In genomic region chr13:43990829-43991228, GRCh38 we compare ENCODE assay signal across 33 cellular contexts.
"Had no signal": no experiment of that assay in that cellular context is flagged by ENCODE, and none has a peak within 500 bp of the region (broad histone marks: within the 10 kb centered on the region; RNA-seq: fewer than 3 reads in every experiment).

No MANE protein-coding gene starts in this region.

- H3K9ac ChIP-seq: neural progenitor cell had no signal

- H3K27me3 ChIP-seq: neural progenitor cell, neutrophil, ovary, sigmoid colon, stomach, tibial artery, upper lobe of right lung had no signal

- H3K36me3 Mint-ChIP-seq: immature natural killer cell; neural progenitor cell; stimulated activated naive B cell treated with anti-CD40 and anti-IgM and Interleukin-4, amounts not matched to agents 10 μg/mL and 1 μg/mL and 100 μg/mL, for 72 hours had no signal

- H2AFZ ChIP-seq: neural progenitor cell had no signal

- H3K4me3 ChIP-seq: heart left ventricle, lung, neural progenitor cell, ovary, prostate gland, sigmoid colon, stomach, thoracic aorta, tibial artery, upper lobe of right lung had no signal

- ATAC-seq: natural killer cell; stimulated activated naive B cell treated with anti-CD40 and anti-IgM and Interleukin-4, amounts not matched to agents 10 μg/mL and 1 μg/mL and 100 μg/mL, for 72 hours; stimulated activated naive CD8-positive, alpha-beta T cell treated with anti-CD3 and anti-CD28 coated beads, Interleukin-15, Interleukin-2, amounts not matched to agents 100 U/mL and 50 U/mL, for 24 hours; upper lobe of right lung had no signal

- H3K4me1 ChIP-seq: prostate gland, upper lobe of right lung had no signal

- H3K36me3 ChIP-seq: heart left ventricle, neural progenitor cell, neutrophil, ovary, prostate gland, sigmoid colon, stomach, thoracic aorta, tibial artery, upper lobe of right lung had no signal

- H3K9me3 ChIP-seq: neutrophil, ovary, prostate gland had no signal

- H3K4me1 Mint-ChIP-seq: immature natural killer cell; naive B cell; natural killer cell; stimulated activated naive B cell treated with anti-CD40 and anti-IgM and Interleukin-4, amounts not matched to agents 10 μg/mL and 1 μg/mL and 100 μg/mL, for 72 hours had no signal

- H3K4me2 ChIP-seq: neural progenitor cell had no signal

- H3K27ac Mint-ChIP-seq: immature natural killer cell; naive B cell; natural killer cell; nephron progenitor cell; neural progenitor cell; stimulated activated naive B cell treated with anti-CD40 and anti-IgM and Interleukin-4, amounts not matched to agents 10 μg/mL and 1 μg/mL and 100 μg/mL, for 72 hours had no signal

- FAIRE-seq: islet of Langerhans, kidney, small intestine, urothelium cell line had no signal

- DNase-seq: heart left ventricle; hypothalamus; immature natural killer cell; kidney; mesendoderm; naive B cell; natural killer cell; nephron progenitor cell; occipital lobe; ovary; posterior cingulate gyrus; retina; right cardiac atrium; sigmoid colon; small intestine; stimulated activated CD4-positive, alpha-beta T cell treated with anti-CD3 and anti-CD28 coated beads, Interleukin-1b, Interleukin-23, amount 100 ng/mL, for 48 hours; stimulated activated CD4-positive, alpha-beta T cell treated with anti-CD3 and anti-CD28 coated beads, Interleukin-2, amount 100 ng/mL, for 48 hours; stimulated activated CD4-positive, alpha-beta T cell treated with anti-CD3 and anti-CD28 coated beads, Interleukin-4, amount 100 ng/mL, for 4 hours; stimulated activated CD8-positive, alpha-beta memory T cell treated with anti-CD3 and anti-CD28 coated beads, Interleukin-4, amount 100 ng/mL, for 48 hours; stimulated activated naive B cell treated with anti-CD40 and anti-IgM and Interleukin-4, amounts not matched to agents 10 μg/mL and 1 μg/mL and 100 μg/mL, for 72 hours; stimulated activated naive CD8-positive, alpha-beta T cell treated with anti-CD3 and anti-CD28 coated beads, Interleukin-15, Interleukin-2, amounts not matched to agents 100 U/mL and 50 U/mL, for 24 hours; stomach; tibial artery; trophoblast cell; upper lobe of right lung had no signal

- H3K4me3 Mint-ChIP-seq: immature natural killer cell; mesothelial cell of epicardium; naive B cell; natural killer cell; nephron progenitor cell; neural progenitor cell; stimulated activated naive B cell treated with anti-CD40 and anti-IgM and Interleukin-4, amounts not matched to agents 10 μg/mL and 1 μg/mL and 100 μg/mL, for 72 hours had no signal

- H3K27ac ChIP-seq: neural progenitor cell, neutrophil, ovary, prostate gland, sigmoid colon, stomach, thoracic aorta, tibial artery, upper lobe of right lung had no signal
